In the genomic region with DNA sequence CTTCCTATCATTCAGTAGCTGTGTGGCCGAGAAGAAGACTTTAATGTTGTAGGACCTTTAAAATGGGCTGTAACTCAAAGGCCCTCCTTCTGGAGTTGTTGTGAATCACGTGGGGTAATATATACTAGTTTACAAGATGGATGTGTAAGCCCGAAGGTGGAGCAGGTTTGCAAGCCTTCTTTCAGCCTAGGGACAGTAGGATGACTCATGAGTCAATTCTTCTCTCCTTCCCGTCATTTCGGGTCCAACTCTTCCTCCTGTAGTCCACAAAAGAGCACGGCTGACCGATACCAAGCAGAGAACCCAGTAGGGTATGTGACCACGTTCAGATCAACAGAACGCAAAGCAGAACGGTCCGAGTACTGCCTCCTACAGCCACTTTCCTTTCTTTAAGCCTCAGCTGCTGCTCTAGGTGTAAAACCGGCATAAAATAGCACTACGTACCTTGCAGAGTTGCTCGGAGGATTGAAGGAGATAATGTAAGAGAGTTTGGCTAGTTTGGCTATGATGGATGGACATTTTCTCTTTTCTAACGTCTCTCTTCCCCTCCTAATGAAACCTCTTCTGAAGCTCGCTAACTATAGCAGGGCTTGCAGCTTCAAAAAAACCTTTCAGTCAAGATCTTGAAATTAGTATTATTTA, we compare ENCODE assay signal across 8 cellular contexts. TPM values are rescaled to one million over a fixed set of nuclear protein-coding genes. Genes with fewer than 3 reads are reported as not detected.
DNase-seq lines count a peak whose midpoint lies in the region; ATAC-seq and TF ChIP-seq lines count a peak whose summit lies in the region.

No MANE protein-coding gene starts in this region.

- H3K27me3 ChIP-seq in MG63 (no peaks in the 10 kb centered on the region), right lobe of liver (no peaks in the 10 kb centered on the region), stomach (no peaks in the 10 kb centered on the region)

- WGBS in right lobe of liver (ENCODE audit: insufficient coverage, low coverage, low lambda C conversion rate, missing lambda C conversion rate) = 5% methylated on average over 13 of the region's 16 CpGs
- 1 to 4% (median 2%) methylated on average over 16 of the region's 16 CpGs for WGBS in stomach, 5 donors

- H3K36me3 Mint-ChIP-seq in chondrocyte (ENCODE audit: low read depth) = no peaks in the 10 kb centered on the region

- peak overlapping the region; percentile 89 for H3K27ac Mint-ChIP-seq in chondrocyte (ENCODE audit: unreplicated experiment)

- H3K4me1 ChIP-seq in right lobe of liver (peaks cover 0 to 8% (median 0%) of the 10 kb centered on the region in 4 donors), stomach (peaks cover 0 to 43% (median 20%) of the 10 kb centered on the region in 4 donors)

- DNase-seq in GM12865 (ENCODE audit: low read depth) (peak; percentile 72), H4 (ENCODE audit: low spot score) (peak; percentile 52), MG63 (peak; percentile 37), T1000 (lab: John Stamatoyannopoulos, UW) (peak; percentile 48), chondrocyte (ENCODE audit: low spot score) (no peak), right lobe of liver (peak in 1 of 3 donors; percentile 20), stomach (no peak), NCI-H1092 treated with DMSO at 0.1 percent for 48 hours (lab: John Stamatoyannopoulos, UW) (no peak)

- intact Hi-C loops in right lobe of liver (cut with DNase I) = no loop called here
- intact Hi-C loops in stomach (cut with DNase I; ENCODE audit: low total_unique reads) = no loop called here

- H3K36me3 ChIP-seq in MG63 = no peaks in the 10 kb centered on the region
- no peaks in the 10 kb centered on the region for H3K36me3 ChIP-seq in right lobe of liver
- H3K36me3 ChIP-seq in stomach = no peaks in the 10 kb centered on the region

- TF ChIP-seq EP300 in stomach (IDR thresholded peaks at IDR 0.05) = no peak

- ATAC-seq in right lobe of liver = peak; percentile 4 to 33 (median 15)

- no peaks in the 10 kb centered on the region for H3K27me3 Mint-ChIP-seq in chondrocyte (ENCODE audit: low read depth)

- TF ChIP-seq CTCF in GM12865 (IDR thresholded peaks at IDR 0.05; ENCODE audit: insufficient read depth, low read depth, low read length, missing control alignments) (no peak), chondrocyte (IDR thresholded peaks at IDR 0.05) (peak; percentile 61), right lobe of liver (IDR thresholded peaks at IDR 0.05) (no peak), stomach (IDR thresholded peaks at IDR 0.05) (no peak)

- H3K4me3 ChIP-seq in GM12865 (ENCODE audit: low read depth, low read length) (peak overlapping the region; percentile 98), MG63 (peak overlapping the region; percentile 64), right lobe of liver (peak overlapping the region; percentile 68 to 76 (median 75)), stomach (peak overlapping the region; percentile 81 to 97 (median 92))

- H3K9me3 ChIP-seq in MG63 (no peaks in the 10 kb centered on the region), right lobe of liver (no peaks in the 10 kb centered on the region), stomach (no peaks in the 10 kb centered on the region)

- no peak for TF ChIP-seq POLR2A in right lobe of liver (IDR thresholded peaks at IDR 0.05)
- TF ChIP-seq POLR2A in stomach (IDR thresholded peaks at IDR 0.05) = no peak

- peaks cover 38% of the 10 kb centered on the region for H3K4me1 Mint-ChIP-seq in chondrocyte (ENCODE audit: low read depth)

- H3K9me3 Mint-ChIP-seq in chondrocyte (ENCODE audit: low read depth) = no peaks in the 10 kb centered on the region

- H3K27ac ChIP-seq in right lobe of liver (peak overlapping the region; percentile 31 to 87 (median 77)), stomach (peak overlapping the region; percentile 78 to 97 (median 96))

- peak overlapping the region; percentile 90 for H3K4me3 Mint-ChIP-seq in chondrocyte (ENCODE audit: unreplicated experiment)

RNA-seq across cellular contexts. Expression of a gene that starts 1.3 kb away (rescaled TPM):
- total RNA-seq in H4 (2014; rRNA removed; shearing (Covaris generic)) = 7.8 and 9.1 TPM in 2 replicates
- 10.1 and 10.3 TPM in 2 replicates for total RNA-seq in MG63 (2014; rRNA removed; shearing (Covaris generic); ENCODE audit: low replicate concordance)
- total RNA-seq in chondrocyte (30.9 to 51.1 TPM (median 47.9 TPM) in 3 replicates), right lobe of liver (10 to 100 TPM in 3 of 6 experiments, 1 to 10 TPM in 3; 5.8 to 27.3 (median 10.6) TPM), stomach (100 to 1,000 TPM in 1 of 5 donors, 10 to 100 TPM in 4; 34.4 to 109 (median 61.0) TPM)
- polyA plus RNA-seq in stomach = 10 to 100 TPM; 29.3 to 68.2 (median 48.6) TPM

Comparison
In these comparisons a context has a peak if more than half of its experiments do, and no peak if none do; other contexts are left out.
1. DNase-seq: peak in GM12865 (single experiment), H4 (single experiment), MG63 (single experiment) and T1000 (single experiment); none in chondrocyte (single experiment), stomach (single experiment) and NCI-H1092 treated with DMSO at 0.1 percent for 48 hours (single experiment).
2. Peak in every context shown above with its lines, with median percentiles within 50 percentile points of each other: H3K4me3 ChIP-seq.